ENCODE assay signal across 2 cellular contexts in genomic region chr15:64185331-64185911, GRCh38.
TF ChIP-seq lines count a peak whose summit lies in the region.

No MANE protein-coding gene starts in this region.

TF ChIP-seq in A549, 52 proteins besides CTCF, POLR2A, EP300 and RAD21:
- TF ChIP-seq CBX8 (IDR thresholded peaks at IDR 0.05) (no peak), MAFK (IDR thresholded peaks at IDR 0.05; ENCODE audit: partially characterized antibody) (peak; percentile 10)

TF ChIP-seq in K562, 482 proteins besides CTCF, POLR2A, EP300 and RAD21:
- no peak for TF ChIP-seq TFAM (CRISPR knock-in tag; conservative IDR thresholded peaks at IDR 0.05)
- TF ChIP-seq ZNF316 (IDR thresholded peaks at IDR 0.05): peak; percentile 55; the same call in 1 of the 2 replicates
- TF ChIP-seq SETDB1 (IDR thresholded peaks at IDR 0.05; ENCODE audit: low read length): no peak
- peak; percentile 49 for TF ChIP-seq NFE2 (IDR thresholded peaks at IDR 0.05; ENCODE audit: low read depth)
- peak; percentile 65 for TF ChIP-seq BHLHE40 (IDR thresholded peaks at IDR 0.05; ENCODE audit: low read length)
- TF ChIP-seq ZNF766 (CRISPR knock-in tag; conservative IDR thresholded peaks at IDR 0.05): no peak
- TF ChIP-seq IRF2 (CRISPR knock-in tag; IDR thresholded peaks at IDR 0.05): no peak
- 0 out of 2 replicates have a peak, but pooled peaks have one; percentile 11 for TF ChIP-seq C11orf30 (IDR thresholded peaks at IDR 0.05; ENCODE audit: low read depth)
- TF ChIP-seq MAFG (tag; conservative IDR thresholded peaks at IDR 0.05): peak; percentile 74
- TF ChIP-seq CEBPB (tag; IDR thresholded peaks at IDR 0.05): no peak
- TF ChIP-seq MAFF (IDR thresholded peaks at IDR 0.05; ENCODE audit: low read length): peak; percentile 23; the same call in 1 of the 2 replicates
TF ChIP-seq in K562: peak in this region for 6.
